Comparison of ENCODE assay signal across 11 cellular contexts in genomic region chrX:25004485-25005032, GRCh38. TPM values are rescaled to one million over a fixed set of nuclear protein-coding genes. Genes with fewer than 3 reads are reported as not detected.
DNase-seq lines count a peak whose midpoint lies in the region; ATAC-seq and TF ChIP-seq lines count a peak whose summit lies in the region.
"Had no signal": no experiment of that assay in that cellular context is flagged by ENCODE, and none has a peak within 500 bp of the region (broad histone marks: within the 10 kb centered on the region; RNA-seq: fewer than 3 reads in every experiment).

No MANE protein-coding gene starts in this region.

- CTCF ChIA-PET in Calu3 (lab: Charles Lee) = no interaction called here
- CTCF ChIA-PET in PC-3 (lab: Charles Lee) = no interaction called here

- WGBS in psoas muscle, 3 donors = 29 to 51% (median 29%) methylated on average over 22 to 57 of the region's 59 CpGs

- H3K9ac ChIP-seq in PC-3 (ENCODE audit: low read length) = no peak overlapping the region

- H3K27ac Mint-ChIP-seq in Calu3 (ENCODE audit: unreplicated experiment) = peak overlapping the region; percentile 81
- no peak overlapping the region for H3K27ac Mint-ChIP-seq in glutamatergic neuron (ENCODE audit: unreplicated experiment)
- H3K27ac Mint-ChIP-seq: CD14-positive monocyte had no signal

- no peak for DNase-seq in Calu3
- DNase-seq in PC-3 = no peak
- peak; percentile 12 for DNase-seq in glutamatergic neuron
- DNase-seq in psoas muscle = no peak
- DNase-seq in cerebellar cortex (ENCODE audit: low spot score) = no peak
- DNase-seq in NCI-H187 (lab: John Stamatoyannopoulos, UW) = no peak
- DNase-seq in H4 (ENCODE audit: low spot score) = no peak
- DNase-seq: KG1, NCI-H2107 had no signal

- intact Hi-C loops in Calu3 (cut with micrococcal nuclease; ENCODE audit: unreplicated experiment) = no loop called here
- intact Hi-C loops in PC-3 (cut with micrococcal nuclease) = loop anchor here (5.0 to 10.0 kb wide), 2 partner anchors 138 to 170 kb away; no protein-coding TSS in a partner anchor
- intact Hi-C loops in psoas muscle (cut with DNase I) = no loop called here

- peak; percentile 47 for ATAC-seq in PC-3
- peak; percentile 8 to 31 (median 16) for ATAC-seq in psoas muscle
- no peak for ATAC-seq in HG03521 (IDR thresholded peaks at IDR 0.05; ENCODE audit: unreplicated experiment)

- H3K4me1 Mint-ChIP-seq in Calu3 (ENCODE audit: low read depth, unreplicated experiment) (peaks cover 9% of the 10 kb centered on the region), glutamatergic neuron (ENCODE audit: low read depth, unreplicated experiment) (peaks cover 6% of the 10 kb centered on the region)

- TF ChIP-seq CTCF in Calu3 (IDR thresholded peaks at IDR 0.05; ENCODE audit: unreplicated experiment) = no peak
- no peak for TF ChIP-seq CTCF in PC-3 (conservative IDR thresholded peaks at IDR 0.05; ENCODE audit: low read depth, low read length)
- TF ChIP-seq CTCF in glutamatergic neuron (IDR thresholded peaks at IDR 0.05; ENCODE audit: partially characterized antibody, unreplicated experiment) = no peak
- no peak for TF ChIP-seq CTCF in psoas muscle (IDR thresholded peaks at IDR 0.05)

- H3K9me3 Mint-ChIP-seq in Calu3 (ENCODE audit: low read depth, unreplicated experiment) = no peaks in the 10 kb centered on the region
- peaks cover 8% of the 10 kb centered on the region for H3K9me3 Mint-ChIP-seq in glutamatergic neuron (ENCODE audit: unreplicated experiment)

- H3K4me1 ChIP-seq in PC-3 (ENCODE audit: insufficient read depth, low read length) (peaks cover 8% of the 10 kb centered on the region; the same call in 1 of the 2 replicates), psoas muscle (no peaks in the 10 kb centered on the region)

- peaks cover 21% of the 10 kb centered on the region for H3K36me3 Mint-ChIP-seq in Calu3 (ENCODE audit: insufficient read depth, unreplicated experiment)
- H3K36me3 Mint-ChIP-seq in glutamatergic neuron (ENCODE audit: unreplicated experiment) = no peaks in the 10 kb centered on the region

- H3K4me2 ChIP-seq in PC-3 (ENCODE audit: low read length) = peak overlapping the region; percentile 79

- H3K9me2 ChIP-seq in PC-3 (replicated peaks; ENCODE audit: low read length) = no peaks in the 10 kb centered on the region

- H4K20me1 ChIP-seq in PC-3 (ENCODE audit: low read length) = no peaks in the 10 kb centered on the region

- peak overlapping the region; percentile 38; the same call in 1 of the 2 replicates for H2AFZ ChIP-seq in PC-3 (ENCODE audit: low read length)

- peak overlapping the region; percentile 51 for H3K4me3 ChIP-seq in PC-3 (ENCODE audit: low read length)
- peak overlapping the region; percentile 53 for H3K4me3 ChIP-seq in psoas muscle

- H3K27me3 Mint-ChIP-seq in Calu3 (ENCODE audit: unreplicated experiment) (peaks cover 51% of the 10 kb centered on the region), glutamatergic neuron (ENCODE audit: unreplicated experiment) (peaks cover 21% of the 10 kb centered on the region)

- POLR2A ChIA-PET in PC-3 (lab: Charles Lee; ENCODE audit: unreplicated experiment) = no interaction called here

- no TSS peak for BruUV-seq in Calu3 (replicated peaks; lab: Mats Ljungman, UMichigan)
- BruUV-seq in PC-3 (replicated peaks; lab: Mats Ljungman, UMichigan) = no TSS peak

- peaks cover 64% of the 10 kb centered on the region for H3K27me3 ChIP-seq in PC-3 (ENCODE audit: low read length)
- peaks cover 0 to 81% (median 0%) of the 10 kb centered on the region in 3 donors for H3K27me3 ChIP-seq in psoas muscle (ENCODE audit: insufficient read depth in 3 of 3, low read length in 2 of 3)

- H3F3A ChIP-seq in PC-3 (ENCODE audit: low read length, unreplicated experiment) = no peaks in the 10 kb centered on the region

- no peaks in the 10 kb centered on the region for H3K9me3 ChIP-seq in PC-3 (ENCODE audit: low read length)
- no peaks in the 10 kb centered on the region for H3K9me3 ChIP-seq in psoas muscle

- H3K27ac ChIP-seq in PC-3 (ENCODE audit: low read length) (no peak overlapping the region), psoas muscle (no peak overlapping the region)

- H3K36me3 ChIP-seq in PC-3 (ENCODE audit: low read depth, low read length) (no peaks in the 10 kb centered on the region), psoas muscle (ENCODE audit: insufficient read depth in 1 of 2, low read depth in 1 of 2) (no peaks in the 10 kb centered on the region)

- H3K4me3 Mint-ChIP-seq in Calu3 (ENCODE audit: low read depth, unreplicated experiment) (peak overlapping the region; percentile 69), glutamatergic neuron (ENCODE audit: unreplicated experiment) (no peak overlapping the region)

- H3K79me2 ChIP-seq in PC-3 (ENCODE audit: low read length) = no peaks in the 10 kb centered on the region

RNA-seq across cellular contexts. Expression of gene ARX, which starts 11.2 kb away (rescaled TPM):
- total RNA-seq in Calu3 (2022) = not detected in 2 replicates
- not detected in 2 replicates for total RNA-seq in PC-3 (2014; rRNA removed)
- 0.98 TPM for total RNA-seq in glutamatergic neuron (ENCODE audit: unreplicated experiment)
- 10 to 100 TPM in 1 of 4 donors, 1 to 10 TPM in 3; 2.7 to 12.8 (median 3.9) TPM for total RNA-seq in psoas muscle
- 1 to 10 TPM in 2 of 3 donors, under 1 TPM in 1; 0.64 to 3.0 (median 2.6) TPM for polyA plus RNA-seq in psoas muscle
- not detected in 2 replicates for total RNA-seq in H4 (2014; rRNA removed; shearing (Covaris generic))
- polyA plus RNA-seq: CD14-positive monocyte had no signal
